In the genomic region with DNA sequence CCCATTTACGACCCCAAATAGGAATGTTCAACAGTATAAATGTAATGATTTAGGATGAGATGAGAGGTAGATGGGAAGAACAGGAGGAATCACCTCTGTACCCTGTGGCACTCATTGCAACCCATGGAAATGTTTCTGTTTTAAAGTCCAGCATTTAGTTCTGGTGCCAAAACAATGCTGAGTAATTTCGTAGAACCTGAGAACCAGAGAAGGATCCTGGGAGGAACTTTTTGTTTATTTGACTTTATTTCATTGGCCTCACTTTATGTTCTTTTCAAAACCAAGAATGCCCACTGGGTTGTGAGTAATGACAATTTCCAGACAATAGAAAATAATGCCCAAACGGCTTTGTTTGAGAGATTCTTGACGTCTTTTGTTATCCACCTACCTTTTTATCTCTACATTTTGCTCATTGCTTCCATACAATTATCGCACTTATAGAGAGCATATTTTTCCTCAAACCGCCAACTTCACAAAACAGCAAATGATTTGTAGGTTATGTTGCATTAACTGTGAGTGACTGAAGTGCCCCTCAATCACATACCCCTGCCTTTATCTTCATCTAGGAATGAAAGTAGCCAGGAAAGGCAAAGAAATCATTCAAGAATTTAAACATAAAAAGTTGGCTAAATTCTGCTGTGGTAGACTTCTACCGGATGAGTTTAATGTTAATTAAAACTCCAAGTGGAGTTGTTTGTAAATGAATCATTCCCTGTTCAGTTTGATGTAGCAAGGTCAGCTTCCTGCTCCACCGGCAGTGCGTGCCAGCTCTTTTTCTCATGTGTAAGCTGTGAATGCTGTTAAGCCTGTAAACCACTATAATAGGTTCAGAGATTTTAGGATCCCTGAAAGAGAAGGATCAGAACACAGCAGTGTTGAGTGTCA, we compare ENCODE assay signal across 12 cellular contexts.
DNase-seq lines count a peak whose midpoint lies in the region; ATAC-seq and TF ChIP-seq lines count a peak whose summit lies in the region.
"Had no signal": no experiment of that assay in that cellular context is flagged by ENCODE, and none has a peak within 500 bp of the region (broad histone marks: within the 10 kb centered on the region; RNA-seq: fewer than 3 reads in every experiment).

No MANE protein-coding gene starts in this region.

- intact Hi-C loops in Right ventricle myocardium superior (cut with DNase I) (no loop called here), Right ventricle myocardium inferior (cut with DNase I) (no loop called here)

- no peaks in the 10 kb centered on the region for H3K27me3 ChIP-seq in WERI-Rb-1 (ENCODE audit: insufficient read depth, low read depth, severe bottlenecking)

- H3K4me3 ChIP-seq in WERI-Rb-1 (ENCODE audit: low read depth, low read length): no peak overlapping the region

- no peak for TF ChIP-seq CTCF in WERI-Rb-1 (IDR thresholded peaks at IDR 0.05; ENCODE audit: low read depth, low read length)

- H3K27ac ChIP-seq in WERI-Rb-1: no peak overlapping the region

- DNase-seq in Right ventricle myocardium superior (peak; percentile 50), Right ventricle myocardium inferior (ENCODE audit: missing footprints) (no peak), WERI-Rb-1 (peak; percentile 60), iPS-NIHi11 (ENCODE audit: low spot score) (peak; percentile 33), ureter (ENCODE audit: low spot score) (peak; percentile 60)
- DNase-seq: CD4-positive, CD25-positive, alpha-beta regulatory T cell; naive B cell; RPMI8226; stimulated activated naive CD4-positive, alpha-beta T cell treated with Interleukin-2 at 50 U/mL for 16 hours had no signal

- no peaks in the 10 kb centered on the region for H3K36me3 ChIP-seq in WERI-Rb-1

- ATAC-seq in Right ventricle myocardium superior (ENCODE audit: poor library complexity) (no peak), Right ventricle myocardium inferior (no peak), GM21737 (IDR thresholded peaks at IDR 0.05; ENCODE audit: unreplicated experiment) (no peak), GM18511 (IDR thresholded peaks at IDR 0.05; ENCODE audit: unreplicated experiment) (no peak), HG03159 (IDR thresholded peaks at IDR 0.05; ENCODE audit: unreplicated experiment) (no peak)

- no peaks in the 10 kb centered on the region for H3K9me3 ChIP-seq in WERI-Rb-1 (ENCODE audit: severe bottlenecking)
